In the genomic region with DNA sequence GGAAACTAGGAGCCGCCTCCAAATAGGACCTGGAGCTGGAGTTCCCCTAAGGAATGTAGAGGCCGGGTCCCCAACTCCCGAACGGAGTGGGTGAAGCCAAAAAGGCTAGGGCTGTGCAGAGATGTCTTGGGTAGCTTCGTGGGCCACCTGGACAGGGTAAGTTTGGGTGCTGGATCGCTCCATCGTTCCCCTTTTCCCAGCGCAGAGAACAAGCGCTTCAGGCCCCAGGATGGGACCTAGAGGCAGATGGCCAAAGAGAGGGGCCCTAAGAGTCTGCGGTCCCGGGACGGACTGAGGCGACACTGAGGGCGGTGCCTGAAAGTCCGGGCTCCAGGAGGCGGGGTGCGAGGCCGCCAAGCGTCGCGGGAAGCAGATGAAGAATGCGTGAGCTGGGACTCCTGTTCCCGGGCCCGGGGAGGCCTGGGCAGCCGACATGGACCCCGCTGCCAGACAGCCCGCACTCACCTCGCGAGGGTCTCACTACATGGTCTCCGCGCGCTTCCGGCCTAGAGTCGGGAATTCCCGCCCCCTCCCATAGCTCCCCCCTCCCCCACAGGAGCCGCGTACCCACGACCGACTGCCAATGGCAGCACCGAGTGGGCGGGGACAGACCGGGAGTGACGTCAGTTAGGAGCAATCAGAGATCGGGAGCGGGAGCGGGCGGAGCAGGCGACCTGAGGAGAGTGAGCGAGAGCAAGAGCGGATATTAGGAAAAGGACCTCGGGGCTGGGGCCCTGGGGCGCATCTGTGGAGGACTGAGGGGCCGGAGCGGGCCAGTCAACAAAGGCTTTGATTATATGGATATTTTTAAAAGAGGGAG, we compare ENCODE assay signal across 8 cellular contexts. TPM values are rescaled to one million over a fixed set of nuclear protein-coding genes. Genes with fewer than 3 reads are reported as not detected.
DNase-seq lines count a peak whose midpoint lies in the region; ATAC-seq and TF ChIP-seq lines count a peak whose summit lies in the region.

A gene with protein sequence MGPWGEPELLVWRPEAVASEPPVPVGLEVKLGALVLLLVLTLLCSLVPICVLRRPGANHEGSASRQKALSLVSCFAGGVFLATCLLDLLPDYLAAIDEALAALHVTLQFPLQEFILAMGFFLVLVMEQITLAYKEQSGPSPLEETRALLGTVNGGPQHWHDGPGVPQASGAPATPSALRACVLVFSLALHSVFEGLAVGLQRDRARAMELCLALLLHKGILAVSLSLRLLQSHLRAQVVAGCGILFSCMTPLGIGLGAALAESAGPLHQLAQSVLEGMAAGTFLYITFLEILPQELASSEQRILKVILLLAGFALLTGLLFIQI (minus strand): TSS at position 508 of the 820 bp plus-strand sequence. CDS start 822 bp downstream, outside the sequence.

- TF ChIP-seq CTCF in endothelial cell (IDR thresholded peaks at IDR 0.05; ENCODE audit: unreplicated experiment) = no peak

- DNase-seq in COR-L47 (lab: John Stamatoyannopoulos, UW) = peak; percentile 97
- DNase-seq in OCI-M1 (lab: John Stamatoyannopoulos, UW) = peak; percentile 99
- peak; percentile 95 for DNase-seq in activated CD8-positive, alpha-beta memory T cell treated with anti-CD3 and anti-CD28 coated beads, Interleukin-2, amount 50 U/mL, for 48 hours
- DNase-seq in endothelial cell (ENCODE audit: low spot score) = peak; percentile 96
- DNase-seq in midbrain (lab: John Stamatoyannopoulos, UW) = peak; percentile 97
- DNase-seq in stimulated activated CD8-positive, alpha-beta memory T cell treated with anti-CD3 and anti-CD28 coated beads, Interleukin-15, amount 100 ng/mL, for 48 hours (ENCODE audit: low read depth in 2 of 2) = peak; percentile 90

- peaks cover 15% of the 10 kb centered on the region for H3K36me3 Mint-ChIP-seq in endothelial cell (ENCODE audit: low read depth, unreplicated experiment)

- H3K4me1 Mint-ChIP-seq in endothelial cell (ENCODE audit: unreplicated experiment) = peaks cover 63% of the 10 kb centered on the region

- no peak for TF ChIP-seq EP300 in Ishikawa (IDR thresholded peaks at IDR 0.05; ENCODE audit: borderline replicate concordance)

- peak within 1 kb of the TSS; percentile 96 for H3K4me3 Mint-ChIP-seq in endothelial cell (ENCODE audit: unreplicated experiment)

- peak within 1 kb of the TSS; percentile 100 for H3K27ac Mint-ChIP-seq in endothelial cell (ENCODE audit: unreplicated experiment)

- H3K27me3 Mint-ChIP-seq in endothelial cell (ENCODE audit: unreplicated experiment) = peaks cover 17% of the 10 kb centered on the region

- TF ChIP-seq RAD21 in Ishikawa (IDR thresholded peaks at IDR 0.05; ENCODE audit: low read depth) = no peak

- H3K9me3 Mint-ChIP-seq in endothelial cell (ENCODE audit: unreplicated experiment) = no peaks in the 10 kb centered on the region

- peak; percentile 45 for ATAC-seq in GM21447 (IDR thresholded peaks at IDR 0.05; ENCODE audit: unreplicated experiment)

TF ChIP-seq in Ishikawa, 13 proteins besides CTCF, POLR2A, EP300 and RAD21:
- TF ChIP-seq, protein P1, sequence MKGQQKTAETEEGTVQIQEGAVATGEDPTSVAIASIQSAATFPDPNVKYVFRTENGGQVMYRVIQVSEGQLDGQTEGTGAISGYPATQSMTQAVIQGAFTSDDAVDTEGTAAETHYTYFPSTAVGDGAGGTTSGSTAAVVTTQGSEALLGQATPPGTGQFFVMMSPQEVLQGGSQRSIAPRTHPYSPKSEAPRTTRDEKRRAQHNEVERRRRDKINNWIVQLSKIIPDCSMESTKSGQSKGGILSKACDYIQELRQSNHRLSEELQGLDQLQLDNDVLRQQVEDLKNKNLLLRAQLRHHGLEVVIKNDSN (IDR thresholded peaks at IDR 0.05) = no peak
- TF ChIP-seq CREB1 (IDR thresholded peaks at IDR 0.05; ENCODE audit: low read depth) (peak; percentile 66), ZBTB7A (IDR thresholded peaks at IDR 0.05; ENCODE audit: low read depth) (peak; percentile 79), TAF1 (IDR thresholded peaks at IDR 0.05; ENCODE audit: low read depth) (peak; percentile 83), YY1 (IDR thresholded peaks at IDR 0.05; ENCODE audit: low read depth) (peak; percentile 13; the same call in 1 of the 2 replicates), TCF12 (IDR thresholded peaks at IDR 0.05; ENCODE audit: low read depth) (no peak), MAX (IDR thresholded peaks at IDR 0.05) (peak; percentile 65)

RNA-seq across cellular contexts. Expression of the gene that starts here (rescaled TPM):
- 136 TPM for total RNA-seq in endothelial cell (ENCODE audit: unreplicated experiment)

Comparison
In these comparisons a context has a peak if more than half of its experiments do, and no peak if none do; other contexts are left out.
1. Peak in every context shown above with its lines: DNase-seq and ATAC-seq.